In the genomic region with DNA sequence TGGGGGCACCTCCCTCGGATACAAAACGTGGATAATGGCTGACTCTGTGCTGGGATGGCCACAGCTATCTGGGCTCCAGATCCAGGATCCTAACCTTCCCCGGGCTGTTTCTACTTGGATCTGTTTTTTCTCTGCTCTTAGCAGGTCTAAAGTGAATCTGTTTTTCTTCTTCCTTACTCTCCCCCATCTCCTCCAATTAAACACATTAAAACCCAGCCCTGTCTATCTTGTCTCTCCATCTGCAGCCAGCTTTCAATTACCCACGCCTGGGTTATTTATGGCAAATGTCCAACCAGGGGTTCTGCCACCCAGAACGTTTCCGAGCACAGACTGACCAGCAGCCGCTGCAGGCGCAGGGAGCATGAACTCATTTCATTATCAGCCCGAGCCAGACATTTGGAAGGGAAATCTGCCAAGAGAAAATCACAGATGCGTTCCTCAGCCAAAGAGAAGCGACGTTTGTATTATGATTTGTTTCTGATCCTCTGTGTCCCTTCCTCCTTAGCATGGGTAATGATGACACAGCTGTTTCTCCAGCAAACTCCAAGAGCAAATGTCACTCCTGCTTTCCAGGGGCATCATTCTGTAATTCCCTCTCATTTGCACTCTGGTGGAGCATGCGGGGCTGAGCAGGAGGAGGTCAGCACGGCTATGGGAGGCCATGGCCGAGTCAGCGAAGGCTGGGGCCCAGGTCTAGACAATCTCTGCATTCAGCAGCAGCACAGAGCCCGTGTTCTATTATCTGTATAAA, we compare ENCODE assay signal across 1 cellular context.
TF ChIP-seq lines count a peak whose summit lies in the region.

No MANE protein-coding gene starts in this region.

TF ChIP-seq in K562, 482 proteins besides CTCF, POLR2A, EP300 and RAD21 (continued from another document and continues in another):
- TF ChIP-seq, protein P1, sequence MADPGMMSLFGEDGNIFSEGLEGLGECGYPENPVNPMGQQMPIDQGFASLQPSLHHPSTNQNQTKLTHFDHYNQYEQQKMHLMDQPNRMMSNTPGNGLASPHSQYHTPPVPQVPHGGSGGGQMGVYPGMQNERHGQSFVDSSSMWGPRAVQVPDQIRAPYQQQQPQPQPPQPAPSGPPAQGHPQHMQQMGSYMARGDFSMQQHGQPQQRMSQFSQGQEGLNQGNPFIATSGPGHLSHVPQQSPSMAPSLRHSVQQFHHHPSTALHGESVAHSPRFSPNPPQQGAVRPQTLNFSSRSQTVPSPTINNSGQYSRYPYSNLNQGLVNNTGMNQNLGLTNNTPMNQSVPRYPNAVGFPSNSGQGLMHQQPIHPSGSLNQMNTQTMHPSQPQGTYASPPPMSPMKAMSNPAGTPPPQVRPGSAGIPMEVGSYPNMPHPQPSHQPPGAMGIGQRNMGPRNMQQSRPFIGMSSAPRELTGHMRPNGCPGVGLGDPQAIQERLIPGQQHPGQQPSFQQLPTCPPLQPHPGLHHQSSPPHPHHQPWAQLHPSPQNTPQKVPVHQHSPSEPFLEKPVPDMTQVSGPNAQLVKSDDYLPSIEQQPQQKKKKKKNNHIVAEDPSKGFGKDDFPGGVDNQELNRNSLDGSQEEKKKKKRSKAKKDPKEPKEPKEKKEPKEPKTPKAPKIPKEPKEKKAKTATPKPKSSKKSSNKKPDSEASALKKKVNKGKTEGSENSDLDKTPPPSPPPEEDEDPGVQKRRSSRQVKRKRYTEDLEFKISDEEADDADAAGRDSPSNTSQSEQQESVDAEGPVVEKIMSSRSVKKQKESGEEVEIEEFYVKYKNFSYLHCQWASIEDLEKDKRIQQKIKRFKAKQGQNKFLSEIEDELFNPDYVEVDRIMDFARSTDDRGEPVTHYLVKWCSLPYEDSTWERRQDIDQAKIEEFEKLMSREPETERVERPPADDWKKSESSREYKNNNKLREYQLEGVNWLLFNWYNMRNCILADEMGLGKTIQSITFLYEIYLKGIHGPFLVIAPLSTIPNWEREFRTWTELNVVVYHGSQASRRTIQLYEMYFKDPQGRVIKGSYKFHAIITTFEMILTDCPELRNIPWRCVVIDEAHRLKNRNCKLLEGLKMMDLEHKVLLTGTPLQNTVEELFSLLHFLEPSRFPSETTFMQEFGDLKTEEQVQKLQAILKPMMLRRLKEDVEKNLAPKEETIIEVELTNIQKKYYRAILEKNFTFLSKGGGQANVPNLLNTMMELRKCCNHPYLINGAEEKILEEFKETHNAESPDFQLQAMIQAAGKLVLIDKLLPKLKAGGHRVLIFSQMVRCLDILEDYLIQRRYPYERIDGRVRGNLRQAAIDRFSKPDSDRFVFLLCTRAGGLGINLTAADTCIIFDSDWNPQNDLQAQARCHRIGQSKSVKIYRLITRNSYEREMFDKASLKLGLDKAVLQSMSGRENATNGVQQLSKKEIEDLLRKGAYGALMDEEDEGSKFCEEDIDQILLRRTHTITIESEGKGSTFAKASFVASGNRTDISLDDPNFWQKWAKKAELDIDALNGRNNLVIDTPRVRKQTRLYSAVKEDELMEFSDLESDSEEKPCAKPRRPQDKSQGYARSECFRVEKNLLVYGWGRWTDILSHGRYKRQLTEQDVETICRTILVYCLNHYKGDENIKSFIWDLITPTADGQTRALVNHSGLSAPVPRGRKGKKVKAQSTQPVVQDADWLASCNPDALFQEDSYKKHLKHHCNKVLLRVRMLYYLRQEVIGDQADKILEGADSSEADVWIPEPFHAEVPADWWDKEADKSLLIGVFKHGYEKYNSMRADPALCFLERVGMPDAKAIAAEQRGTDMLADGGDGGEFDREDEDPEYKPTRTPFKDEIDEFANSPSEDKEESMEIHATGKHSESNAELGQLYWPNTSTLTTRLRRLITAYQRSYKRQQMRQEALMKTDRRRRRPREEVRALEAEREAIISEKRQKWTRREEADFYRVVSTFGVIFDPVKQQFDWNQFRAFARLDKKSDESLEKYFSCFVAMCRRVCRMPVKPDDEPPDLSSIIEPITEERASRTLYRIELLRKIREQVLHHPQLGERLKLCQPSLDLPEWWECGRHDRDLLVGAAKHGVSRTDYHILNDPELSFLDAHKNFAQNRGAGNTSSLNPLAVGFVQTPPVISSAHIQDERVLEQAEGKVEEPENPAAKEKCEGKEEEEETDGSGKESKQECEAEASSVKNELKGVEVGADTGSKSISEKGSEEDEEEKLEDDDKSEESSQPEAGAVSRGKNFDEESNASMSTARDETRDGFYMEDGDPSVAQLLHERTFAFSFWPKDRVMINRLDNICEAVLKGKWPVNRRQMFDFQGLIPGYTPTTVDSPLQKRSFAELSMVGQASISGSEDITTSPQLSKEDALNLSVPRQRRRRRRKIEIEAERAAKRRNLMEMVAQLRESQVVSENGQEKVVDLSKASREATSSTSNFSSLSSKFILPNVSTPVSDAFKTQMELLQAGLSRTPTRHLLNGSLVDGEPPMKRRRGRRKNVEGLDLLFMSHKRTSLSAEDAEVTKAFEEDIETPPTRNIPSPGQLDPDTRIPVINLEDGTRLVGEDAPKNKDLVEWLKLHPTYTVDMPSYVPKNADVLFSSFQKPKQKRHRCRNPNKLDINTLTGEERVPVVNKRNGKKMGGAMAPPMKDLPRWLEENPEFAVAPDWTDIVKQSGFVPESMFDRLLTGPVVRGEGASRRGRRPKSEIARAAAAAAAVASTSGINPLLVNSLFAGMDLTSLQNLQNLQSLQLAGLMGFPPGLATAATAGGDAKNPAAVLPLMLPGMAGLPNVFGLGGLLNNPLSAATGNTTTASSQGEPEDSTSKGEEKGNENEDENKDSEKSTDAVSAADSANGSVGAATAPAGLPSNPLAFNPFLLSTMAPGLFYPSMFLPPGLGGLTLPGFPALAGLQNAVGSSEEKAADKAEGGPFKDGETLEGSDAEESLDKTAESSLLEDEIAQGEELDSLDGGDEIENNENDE (IDR thresholded peaks at IDR 0.05; ENCODE audit: low read depth, low read length): no peak
- TF ChIP-seq HDAC6 (IDR thresholded peaks at IDR 0.05; ENCODE audit: low read depth, low read length) (no peak), SPI1 (IDR thresholded peaks at IDR 0.05; ENCODE audit: borderline replicate concordance, low read depth, low read length) (peak; percentile 26; the same call in 1 of the 2 replicates), TEAD4 (IDR thresholded peaks at IDR 0.05; ENCODE audit: low read length) (peak; percentile 96), TEAD4 (CRISPR knock-in tag; IDR thresholded peaks at IDR 0.05; ENCODE audit: borderline replicate concordance) (no peak), ESRRA (IDR thresholded peaks at IDR 0.05; ENCODE audit: borderline replicate concordance, low read depth) (no peak), PML (IDR thresholded peaks at IDR 0.05; ENCODE audit: low read length) (peak; percentile 92), RBM34 (IDR thresholded peaks at IDR 0.05; ENCODE audit: borderline replicate concordance, insufficient read depth, low read length) (no peak), CCAR2 (IDR thresholded peaks at IDR 0.05; ENCODE audit: low read depth, low read length) (no peak), MXI1 (IDR thresholded peaks at IDR 0.05; ENCODE audit: low read depth, low read length) (no peak), ZKSCAN1 (IDR thresholded peaks at IDR 0.05; ENCODE audit: low read depth, low read length) (no peak), ZNF274 (IDR thresholded peaks at IDR 0.05; ENCODE audit: borderline replicate concordance, low read depth, low read length) (no peak), BDP1 (IDR thresholded peaks at IDR 0.05; ENCODE audit: insufficient read depth, insufficient read length) (no peak), SOX6 (IDR thresholded peaks at IDR 0.05) (peak; percentile 89), HSF4 (CRISPR knock-in tag; IDR thresholded peaks at IDR 0.05; ENCODE audit: borderline replicate concordance) (no peak), RBM17 (IDR thresholded peaks at IDR 0.05; ENCODE audit: borderline replicate concordance, low read depth, low read length) (no peak), PHB2 (IDR thresholded peaks at IDR 0.05; ENCODE audit: low read depth) (no peak; the same call in 1 of the 2 replicates), FIP1L1 (IDR thresholded peaks at IDR 0.05; ENCODE audit: low read depth, low read length, poor library complexity, severe bottlenecking) (no peak), MYNN (IDR thresholded peaks at IDR 0.05) (no peak), MYNN (CRISPR knock-in tag; IDR thresholded peaks at IDR 0.05) (no peak), ZNF134 (CRISPR knock-in tag; conservative IDR thresholded peaks at IDR 0.05) (no peak), CBX1 (IDR thresholded peaks at IDR 0.05; ENCODE audit: low read depth) (no peak), ZNF133 (CRISPR knock-in tag; IDR thresholded peaks at IDR 0.05) (no peak), HCFC1 (IDR thresholded peaks at IDR 0.05; ENCODE audit: low read depth, low read length) (no peak)
- TF ChIP-seq, protein P2, sequence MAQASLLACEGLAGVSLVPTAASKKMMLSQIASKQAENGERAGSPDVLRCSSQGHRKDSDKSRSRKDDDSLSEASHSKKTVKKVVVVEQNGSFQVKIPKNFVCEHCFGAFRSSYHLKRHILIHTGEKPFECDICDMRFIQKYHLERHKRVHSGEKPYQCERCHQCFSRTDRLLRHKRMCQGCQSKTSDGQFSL (CRISPR knock-in tag; IDR thresholded peaks at IDR 0.05): no peak
- TF ChIP-seq, protein P2 (tag; IDR thresholded peaks at IDR 0.05): no peak
- TF ChIP-seq, protein P3, sequence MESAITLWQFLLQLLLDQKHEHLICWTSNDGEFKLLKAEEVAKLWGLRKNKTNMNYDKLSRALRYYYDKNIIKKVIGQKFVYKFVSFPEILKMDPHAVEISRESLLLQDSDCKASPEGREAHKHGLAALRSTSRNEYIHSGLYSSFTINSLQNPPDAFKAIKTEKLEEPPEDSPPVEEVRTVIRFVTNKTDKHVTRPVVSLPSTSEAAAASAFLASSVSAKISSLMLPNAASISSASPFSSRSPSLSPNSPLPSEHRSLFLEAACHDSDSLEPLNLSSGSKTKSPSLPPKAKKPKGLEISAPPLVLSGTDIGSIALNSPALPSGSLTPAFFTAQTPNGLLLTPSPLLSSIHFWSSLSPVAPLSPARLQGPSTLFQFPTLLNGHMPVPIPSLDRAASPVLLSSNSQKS (CRISPR knock-in tag; IDR thresholded peaks at IDR 0.05): no peak
- TF ChIP-seq, protein P4, sequence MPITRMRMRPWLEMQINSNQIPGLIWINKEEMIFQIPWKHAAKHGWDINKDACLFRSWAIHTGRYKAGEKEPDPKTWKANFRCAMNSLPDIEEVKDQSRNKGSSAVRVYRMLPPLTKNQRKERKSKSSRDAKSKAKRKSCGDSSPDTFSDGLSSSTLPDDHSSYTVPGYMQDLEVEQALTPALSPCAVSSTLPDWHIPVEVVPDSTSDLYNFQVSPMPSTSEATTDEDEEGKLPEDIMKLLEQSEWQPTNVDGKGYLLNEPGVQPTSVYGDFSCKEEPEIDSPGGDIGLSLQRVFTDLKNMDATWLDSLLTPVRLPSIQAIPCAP (CRISPR knock-in tag; IDR thresholded peaks at IDR 0.05; ENCODE audit: borderline replicate concordance): no peak
- TF ChIP-seq, protein P5, sequence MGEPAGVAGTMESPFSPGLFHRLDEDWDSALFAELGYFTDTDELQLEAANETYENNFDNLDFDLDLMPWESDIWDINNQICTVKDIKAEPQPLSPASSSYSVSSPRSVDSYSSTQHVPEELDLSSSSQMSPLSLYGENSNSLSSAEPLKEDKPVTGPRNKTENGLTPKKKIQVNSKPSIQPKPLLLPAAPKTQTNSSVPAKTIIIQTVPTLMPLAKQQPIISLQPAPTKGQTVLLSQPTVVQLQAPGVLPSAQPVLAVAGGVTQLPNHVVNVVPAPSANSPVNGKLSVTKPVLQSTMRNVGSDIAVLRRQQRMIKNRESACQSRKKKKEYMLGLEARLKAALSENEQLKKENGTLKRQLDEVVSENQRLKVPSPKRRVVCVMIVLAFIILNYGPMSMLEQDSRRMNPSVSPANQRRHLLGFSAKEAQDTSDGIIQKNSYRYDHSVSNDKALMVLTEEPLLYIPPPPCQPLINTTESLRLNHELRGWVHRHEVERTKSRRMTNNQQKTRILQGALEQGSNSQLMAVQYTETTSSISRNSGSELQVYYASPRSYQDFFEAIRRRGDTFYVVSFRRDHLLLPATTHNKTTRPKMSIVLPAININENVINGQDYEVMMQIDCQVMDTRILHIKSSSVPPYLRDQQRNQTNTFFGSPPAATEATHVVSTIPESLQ (CRISPR knock-in tag; IDR thresholded peaks at IDR 0.05): no peak
- TF ChIP-seq, protein P6, sequence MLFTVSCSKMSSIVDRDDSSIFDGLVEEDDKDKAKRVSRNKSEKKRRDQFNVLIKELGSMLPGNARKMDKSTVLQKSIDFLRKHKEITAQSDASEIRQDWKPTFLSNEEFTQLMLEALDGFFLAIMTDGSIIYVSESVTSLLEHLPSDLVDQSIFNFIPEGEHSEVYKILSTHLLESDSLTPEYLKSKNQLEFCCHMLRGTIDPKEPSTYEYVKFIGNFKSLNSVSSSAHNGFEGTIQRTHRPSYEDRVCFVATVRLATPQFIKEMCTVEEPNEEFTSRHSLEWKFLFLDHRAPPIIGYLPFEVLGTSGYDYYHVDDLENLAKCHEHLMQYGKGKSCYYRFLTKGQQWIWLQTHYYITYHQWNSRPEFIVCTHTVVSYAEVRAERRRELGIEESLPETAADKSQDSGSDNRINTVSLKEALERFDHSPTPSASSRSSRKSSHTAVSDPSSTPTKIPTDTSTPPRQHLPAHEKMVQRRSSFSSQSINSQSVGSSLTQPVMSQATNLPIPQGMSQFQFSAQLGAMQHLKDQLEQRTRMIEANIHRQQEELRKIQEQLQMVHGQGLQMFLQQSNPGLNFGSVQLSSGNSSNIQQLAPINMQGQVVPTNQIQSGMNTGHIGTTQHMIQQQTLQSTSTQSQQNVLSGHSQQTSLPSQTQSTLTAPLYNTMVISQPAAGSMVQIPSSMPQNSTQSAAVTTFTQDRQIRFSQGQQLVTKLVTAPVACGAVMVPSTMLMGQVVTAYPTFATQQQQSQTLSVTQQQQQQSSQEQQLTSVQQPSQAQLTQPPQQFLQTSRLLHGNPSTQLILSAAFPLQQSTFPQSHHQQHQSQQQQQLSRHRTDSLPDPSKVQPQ (CRISPR knock-in tag; IDR thresholded peaks at IDR 0.05; ENCODE audit: borderline replicate concordance): no peak
- TF ChIP-seq, protein P7, sequence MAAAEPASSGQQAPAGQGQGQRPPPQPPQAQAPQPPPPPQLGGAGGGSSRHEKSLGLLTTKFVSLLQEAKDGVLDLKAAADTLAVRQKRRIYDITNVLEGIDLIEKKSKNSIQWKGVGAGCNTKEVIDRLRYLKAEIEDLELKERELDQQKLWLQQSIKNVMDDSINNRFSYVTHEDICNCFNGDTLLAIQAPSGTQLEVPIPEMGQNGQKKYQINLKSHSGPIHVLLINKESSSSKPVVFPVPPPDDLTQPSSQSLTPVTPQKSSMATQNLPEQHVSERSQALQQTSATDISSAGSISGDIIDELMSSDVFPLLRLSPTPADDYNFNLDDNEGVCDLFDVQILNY (CRISPR knock-in tag; IDR thresholded peaks at IDR 0.05): no peak
- TF ChIP-seq, protein P8, sequence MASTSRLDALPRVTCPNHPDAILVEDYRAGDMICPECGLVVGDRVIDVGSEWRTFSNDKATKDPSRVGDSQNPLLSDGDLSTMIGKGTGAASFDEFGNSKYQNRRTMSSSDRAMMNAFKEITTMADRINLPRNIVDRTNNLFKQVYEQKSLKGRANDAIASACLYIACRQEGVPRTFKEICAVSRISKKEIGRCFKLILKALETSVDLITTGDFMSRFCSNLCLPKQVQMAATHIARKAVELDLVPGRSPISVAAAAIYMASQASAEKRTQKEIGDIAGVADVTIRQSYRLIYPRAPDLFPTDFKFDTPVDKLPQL (IDR thresholded peaks at IDR 0.05; ENCODE audit: extremely low read depth, insufficient read length): no peak
